20 cellular contexts compared by ENCODE assay signal in the genomic region with DNA sequence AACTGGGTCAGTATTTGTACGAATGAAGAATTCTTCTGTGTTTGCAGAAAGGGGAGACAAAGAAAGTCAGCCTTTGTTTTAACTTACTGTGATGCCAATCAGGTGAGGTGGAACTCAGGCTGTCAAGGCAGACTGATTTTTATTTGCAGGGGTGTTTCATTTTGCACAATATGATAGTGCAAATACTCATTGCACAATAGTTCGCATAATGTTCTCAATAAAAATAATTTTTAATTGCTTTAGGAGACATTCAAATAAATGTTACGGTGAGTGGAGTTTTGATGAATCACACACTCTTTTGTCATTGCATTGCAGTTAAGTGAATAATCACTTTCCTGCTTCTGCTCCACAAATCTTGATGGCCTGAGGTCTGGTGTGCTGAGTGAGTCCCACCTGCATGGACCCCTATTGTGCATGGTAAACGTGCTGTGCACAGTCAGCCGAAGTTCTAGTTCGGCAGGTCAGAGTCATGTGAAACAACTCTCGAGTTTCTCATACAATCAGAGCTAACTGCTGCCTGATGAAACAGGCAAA.
DNase-seq lines count a peak whose midpoint lies in the region; ATAC-seq, FAIRE-seq and TF ChIP-seq lines count a peak whose summit lies in the region.
"Had no signal": no experiment of that assay in that cellular context is flagged by ENCODE, and none has a peak within 500 bp of the region (broad histone marks: within the 10 kb centered on the region; RNA-seq: fewer than 3 reads in every experiment).

No MANE protein-coding gene starts in this region.

- no peak for ATAC-seq in naive thymus-derived CD4-positive, alpha-beta T cell
- no peak for ATAC-seq in stimulated activated naive CD8-positive, alpha-beta T cell treated with anti-CD3 and anti-CD28 coated beads, Interleukin-15, Interleukin-2, amounts not matched to agents 100 U/mL and 50 U/mL, for 24 hours
- ATAC-seq: gastroesophageal sphincter, right cardiac atrium had no signal

- FAIRE-seq in astrocyte (lab: Jason Lieb, UNC): peak; percentile 58

- no peak overlapping the region for H3K9ac ChIP-seq in astrocyte (ENCODE audit: low read length)

- POLR2A ChIA-PET in A673 (lab: Charles Lee; ENCODE audit: low non-redundant PET): no interaction called here
- POLR2A ChIA-PET in naive thymus-derived CD4-positive, alpha-beta T cell (lab: Charles Lee): no interaction called here

- H3K4me2 ChIP-seq in astrocyte (ENCODE audit: low read length): peak overlapping the region; percentile 64

- no peaks in the 10 kb centered on the region for H3K36me3 Mint-ChIP-seq in astrocyte (ENCODE audit: low read depth, unreplicated experiment)
- H3K36me3 Mint-ChIP-seq in naive thymus-derived CD4-positive, alpha-beta T cell: peaks cover 0 to 5% (median 0%) of the 10 kb centered on the region in 5 donors
- H3K36me3 Mint-ChIP-seq: activated naive CD4-positive, alpha-beta T cell treated with anti-CD3 and anti-CD28 coated beads, Interleukin-2, amount 10 ng/mL, durations not matched to agents 7 days and 5 days; memory B cell had no signal

- peaks cover 11% of the 10 kb centered on the region for H3K4me1 Mint-ChIP-seq in astrocyte (ENCODE audit: low read depth, unreplicated experiment)
- H3K4me1 Mint-ChIP-seq in naive thymus-derived CD4-positive, alpha-beta T cell: no peaks in the 10 kb centered on the region
- H3K4me1 Mint-ChIP-seq: activated naive CD4-positive, alpha-beta T cell treated with anti-CD3 and anti-CD28 coated beads, Interleukin-2, amount 10 ng/mL, durations not matched to agents 7 days and 5 days; B cell; memory B cell had no signal

- no peak for TF ChIP-seq CTCF in A673 (conservative IDR thresholded peaks at IDR 0.05; ENCODE audit: low read depth, low read length)
- TF ChIP-seq CTCF in astrocyte (IDR thresholded peaks at IDR 0.05; ENCODE audit: insufficient read depth, low read depth, low read length): no peak

- H3K9me3 ChIP-seq in A673 (ENCODE audit: low read depth, low read length, poor library complexity, severe bottlenecking): peaks cover 7% of the 10 kb centered on the region
- H3K9me3 ChIP-seq in astrocyte (ENCODE audit: insufficient read depth, low read depth, low read length): peaks cover 3% of the 10 kb centered on the region
- no peaks in the 10 kb centered on the region for H3K9me3 ChIP-seq in naive thymus-derived CD4-positive, alpha-beta T cell (ENCODE audit: control insufficient read depth in 2 of 3, low read length in 3 of 3)

- intact Hi-C loops in A673 (cut with micrococcal nuclease; ENCODE audit: unreplicated experiment): loop anchor here (5.0 kb wide), 1 partner anchor 999 kb away; no protein-coding TSS in a partner anchor
- intact Hi-C loops in naive thymus-derived CD4-positive, alpha-beta T cell (cut with micrococcal nuclease): no loop called here

- DNase-seq in A673 (ENCODE audit: low spot score) (peak; percentile 12), HCEC 1CT (peak; percentile 38), astrocyte (ENCODE audit: low read depth) (peak; percentile 43), iris pigment epithelial cell (ENCODE audit: low read depth) (peak; percentile 32), SW 1271 (lab: John Stamatoyannopoulos, UW) (no peak), NCI-H2081 treated with DMSO at 0.1 percent for 48 hours (lab: John Stamatoyannopoulos, UW) (no peak)
- DNase-seq in naive thymus-derived CD4-positive, alpha-beta T cell: no peak
- DNase-seq in stimulated activated naive CD8-positive, alpha-beta T cell treated with anti-CD3 and anti-CD28 coated beads, Interleukin-15, Interleukin-2, amounts not matched to agents 100 U/mL and 50 U/mL, for 24 hours: no peak
- DNase-seq: activated CD4-positive, alpha-beta T cell treated with anti-CD3 and anti-CD28 coated beads for 1 hour; activated naive CD4-positive, alpha-beta T cell treated with anti-CD3 and anti-CD28 coated beads, Interleukin-2, amount 10 ng/mL, durations not matched to agents 7 days and 5 days; effector CD8-positive, alpha-beta T cell; NCI-H2029; NCI-H526 treated with DMSO at 0.1 percent for 48 hours; right cardiac atrium; stimulated activated CD4-positive, alpha-beta T cell treated with anti-CD3 and anti-CD28 coated beads, Interleukin-1b, Interleukin-23, amount 100 ng/mL, for 48 hours had no signal

- BruUV-seq in A673 (replicated peaks; lab: Mats Ljungman, UMichigan): no TSS peak

- H3K27me3 ChIP-seq in A673 (replicated peaks; ENCODE audit: insufficient read depth, low read depth, low read length, poor library complexity) (no peaks in the 10 kb centered on the region), astrocyte (ENCODE audit: insufficient read depth, low read length) (no peaks in the 10 kb centered on the region)
- H3K27me3 ChIP-seq in naive thymus-derived CD4-positive, alpha-beta T cell (ENCODE audit: control insufficient read depth in 2 of 2, insufficient read depth in 2 of 2, low read length in 2 of 2): no peaks in the 10 kb centered on the region
- H3K27me3 ChIP-seq: gastroesophageal sphincter had no signal

- H4K20me1 ChIP-seq in astrocyte (ENCODE audit: insufficient read depth, low read length): no peaks in the 10 kb centered on the region

- H3K36me3 ChIP-seq in A673 (ENCODE audit: insufficient read depth, low read length, poor library complexity, severe bottlenecking): no peaks in the 10 kb centered on the region
- H3K36me3 ChIP-seq in astrocyte (ENCODE audit: insufficient read depth, low read length): no peaks in the 10 kb centered on the region
- no peaks in the 10 kb centered on the region for H3K36me3 ChIP-seq in naive thymus-derived CD4-positive, alpha-beta T cell (ENCODE audit: control insufficient read depth in 2 of 3, insufficient read depth in 3 of 3, low read length in 3 of 3)
- H3K36me3 ChIP-seq: gastroesophageal sphincter had no signal

- peaks cover 12% of the 10 kb centered on the region for H3K4me1 ChIP-seq in A673 (ENCODE audit: insufficient read depth, low read length, poor library complexity, severe bottlenecking)
- peaks cover 9% of the 10 kb centered on the region for H3K4me1 ChIP-seq in astrocyte (ENCODE audit: insufficient read depth, low read length)
- no peaks in the 10 kb centered on the region for H3K4me1 ChIP-seq in naive thymus-derived CD4-positive, alpha-beta T cell (ENCODE audit: control insufficient read depth in 2 of 2, insufficient read depth in 2 of 2, low read length in 2 of 2)
- H3K4me1 ChIP-seq: gastroesophageal sphincter had no signal

- H3K9me3 Mint-ChIP-seq in astrocyte (ENCODE audit: unreplicated experiment): peaks cover 4% of the 10 kb centered on the region
- peaks cover 3 to 13% (median 7%) of the 10 kb centered on the region in 11 donors for H3K9me3 Mint-ChIP-seq in naive thymus-derived CD4-positive, alpha-beta T cell

- CTCF ChIA-PET in A673 (lab: Charles Lee): no interaction called here
- CTCF ChIA-PET in naive thymus-derived CD4-positive, alpha-beta T cell (lab: Charles Lee): no interaction called here

- H3K4me3 Mint-ChIP-seq in astrocyte (ENCODE audit: unreplicated experiment): no peak overlapping the region
- no peak overlapping the region for H3K4me3 Mint-ChIP-seq in naive thymus-derived CD4-positive, alpha-beta T cell
- H3K4me3 Mint-ChIP-seq: activated naive CD4-positive, alpha-beta T cell treated with anti-CD3 and anti-CD28 coated beads, Interleukin-2, amount 10 ng/mL, durations not matched to agents 7 days and 5 days; B cell; memory B cell; neural crest cell; T-helper 1 cell treated with Interleukin-12 subunit alpha and Interleukin-12 subunit beta and Interleukin-4 antibody, amounts not matched to agents 30 μg/mL and 1 μg/mL, for 36 hours had no signal

- no peak overlapping the region for H3K27ac ChIP-seq in A673 (ENCODE audit: low read depth, low read length, poor library complexity, severe bottlenecking)
- peak overlapping the region; percentile 16 for H3K27ac ChIP-seq in astrocyte (ENCODE audit: low read depth, low read length)
- H3K27ac ChIP-seq in naive thymus-derived CD4-positive, alpha-beta T cell (ENCODE audit: low read depth, low read length): no peak overlapping the region
- H3K27ac ChIP-seq: gastroesophageal sphincter had no signal

- H2AFZ ChIP-seq in astrocyte (ENCODE audit: low read depth, low read length): no peak overlapping the region

- no peak overlapping the region for H3K27ac Mint-ChIP-seq in astrocyte (ENCODE audit: unreplicated experiment)
- no peak overlapping the region for H3K27ac Mint-ChIP-seq in naive thymus-derived CD4-positive, alpha-beta T cell
- H3K27ac Mint-ChIP-seq: activated naive CD4-positive, alpha-beta T cell treated with anti-CD3 and anti-CD28 coated beads, Interleukin-2, amount 10 ng/mL, durations not matched to agents 7 days and 5 days; B cell; memory B cell; T-helper 1 cell treated with Interleukin-12 subunit alpha and Interleukin-12 subunit beta and Interleukin-4 antibody, amounts not matched to agents 30 μg/mL and 1 μg/mL, for 36 hours had no signal

- H3K4me3 ChIP-seq in A673 (ENCODE audit: low read depth, low read length, poor library complexity, severe bottlenecking) (no peak overlapping the region), astrocyte (ENCODE audit: insufficient read depth, low read depth, low read length) (no peak overlapping the region)
- no peak overlapping the region for H3K4me3 ChIP-seq in naive thymus-derived CD4-positive, alpha-beta T cell (ENCODE audit: low read length)
- H3K4me3 ChIP-seq: gastroesophageal sphincter had no signal

- no peaks in the 10 kb centered on the region for H3K27me3 Mint-ChIP-seq in astrocyte (ENCODE audit: low read depth, unreplicated experiment)
- H3K27me3 Mint-ChIP-seq in naive thymus-derived CD4-positive, alpha-beta T cell: peaks cover 0 to 11% (median 4%) of the 10 kb centered on the region in 5 donors
- H3K27me3 Mint-ChIP-seq: activated naive CD4-positive, alpha-beta T cell treated with anti-CD3 and anti-CD28 coated beads, Interleukin-2, amount 10 ng/mL, durations not matched to agents 7 days and 5 days; B cell; memory B cell had no signal

- H3K79me2 ChIP-seq in astrocyte (ENCODE audit: insufficient read depth, low read length): no peaks in the 10 kb centered on the region

Comparison
In these comparisons a context has a peak if more than half of its experiments do, and no peak if none do; other contexts are left out.
1. DNase-seq: peak in A673 (single experiment), HCEC 1CT (single experiment), astrocyte (single experiment) and iris pigment epithelial cell (single experiment); none in naive thymus-derived CD4-positive, alpha-beta T cell (0 of 9), stimulated activated naive CD8-positive, alpha-beta T cell treated with anti-CD3 and anti-CD28 coated beads, Interleukin-15, Interleukin-2, amounts not matched to agents 100 U/mL and 50 U/mL, for 24 hours (single experiment), SW 1271 (0 of 2) and NCI-H2081 treated with DMSO at 0.1 percent for 48 hours (single experiment).